Comparison of ENCODE assay signal across 9 cellular contexts in genomic region chr1:155081472-155082300, GRCh38. TPM values are rescaled to one million over a fixed set of nuclear protein-coding genes. Genes with fewer than 3 reads are reported as not detected.
DNase-seq lines count a peak whose midpoint lies in the region; ATAC-seq, FAIRE-seq and TF ChIP-seq lines count a peak whose summit lies in the region.
"Had no signal": no experiment of that assay in that cellular context is flagged by ENCODE, and none has a peak within 500 bp of the region (broad histone marks: within the 10 kb centered on the region; RNA-seq: fewer than 3 reads in every experiment).

No MANE protein-coding gene starts in this region.

- H4K20me1 ChIP-seq in K562 (replicated peaks; ENCODE audit: control insufficient read depth, insufficient read depth, low read length), result peaks cover 26% of the 10 kb centered on the region

- H3K9me3 ChIP-seq in K562 (replicated peaks; ENCODE audit: control insufficient read depth, insufficient read depth, low read depth, low read length), result no peaks in the 10 kb centered on the region
- H3K9me3 ChIP-seq: left lung had no signal

- peaks cover 5% of the 10 kb centered on the region; the same call in 1 of the 3 replicates for H3K36me3 ChIP-seq in K562 (ENCODE audit: control insufficient read depth, insufficient read depth, low read length)
- H3K36me3 ChIP-seq: left lung had no signal

- DNase-seq in COLO668 (lab: John Stamatoyannopoulos, UW; ENCODE audit: unreplicated experiment) (peak; percentile 56), LNCaP clone FGC (ENCODE audit: low read depth) (no peak), K562 (ENCODE audit: extremely low read depth in 1 of 4, low spot score in 3 of 4) (peak in 1 of 4 experiments; percentile 34), nephron progenitor cell (peak; percentile 60), NCI-H1436 treated with DMSO at 0.1 percent for 48 hours (lab: John Stamatoyannopoulos, UW) (no peak), AG08396 (ENCODE audit: low spot score) (no peak)
- DNase-seq in activated CD4-positive, CD25-positive, alpha-beta regulatory T cell (lab: John Stamatoyannopoulos, UW), result no peak

- H2AFZ ChIP-seq in K562 (ENCODE audit: low read depth, low read length), result peak overlapping the region; percentile 66

- ATAC-seq in K562, result no peak
- ATAC-seq in HG02970 (IDR thresholded peaks at IDR 0.05; ENCODE audit: low FRiP score, unreplicated experiment), result no peak
- ATAC-seq: left lung had no signal

- POLR2A ChIA-PET in K562 (lab: Yijun Ruan, JAX), result interaction anchor here (0.7 to 1.0 kb wide), 2 partner anchors 17 to 108 kb away, joined by 3 read pairs; no protein-coding TSS in a partner anchor

- CTCF ChIA-PET in K562 (lab: Yijun Ruan, JAX; ENCODE audit: low intra/inter-chr PET ratio), result interaction anchor here (9.0 kb wide), 1 partner anchor 19 kb away, joined by 153 read pairs; the partner anchor contains the start of gene EFNA4

- BruUV-seq in K562 (replicated peaks; lab: Mats Ljungman, UMichigan), result no TSS peak

- H3K27ac ChIP-seq in K562 (ENCODE audit: extremely low read depth, low read depth, low read length), result no peak overlapping the region
- H3K27ac ChIP-seq: left lung had no signal

- no peak overlapping the region for H3K27ac Mint-ChIP-seq in nephron progenitor cell

- no peaks in the 10 kb centered on the region for H3K36me3 Mint-ChIP-seq in nephron progenitor cell (ENCODE audit: low read depth)

- H3K27me3 ChIP-seq in K562 (ENCODE audit: control insufficient read depth in 2 of 2, insufficient read depth in 2 of 2, low read length in 2 of 2), result peaks cover 3 to 8% of the 10 kb centered on the region in 2 experiments; a peak in 2 of 5 replicates

- no peak for TF ChIP-seq EP300 in K562 (IDR thresholded peaks at IDR 0.05; ENCODE audit: low read length)

- H3K9me1 ChIP-seq in K562 (ENCODE audit: control insufficient read depth, insufficient read depth, low read length), result peaks cover 6% of the 10 kb centered on the region

- H3K4me1 Mint-ChIP-seq in nephron progenitor cell, result peaks cover 62% of the 10 kb centered on the region

- no peak for TF ChIP-seq POLR2A in K562 (conservative IDR thresholded peaks at IDR 0.05)

- intact Hi-C loops in K562 (cut with micrococcal nuclease), result loop anchor here (5.0 kb wide), 2 partner anchors 34 to 119 kb away; partner anchors contain the start of gene PYGO2

- peaks cover 7% of the 10 kb centered on the region; the same call in 2 of the 3 replicates for H3K79me2 ChIP-seq in K562 (ENCODE audit: control insufficient read depth, insufficient read depth, low read length)

- FAIRE-seq in K562 (lab: Jason Lieb, UNC), result peak; percentile 42

- H3K4me2 ChIP-seq in K562 (ENCODE audit: insufficient read depth, low read length), result peak overlapping the region; percentile 39

- H3K4me3 Mint-ChIP-seq in nephron progenitor cell, result peak overlapping the region; percentile 82

- 24% methylated on average over 26 of the region's 68 CpGs for WGBS in K562 (ENCODE audit: insufficient coverage, low coverage, missing lambda C conversion rate)

- in situ Hi-C loops in K562 (cut with MboI), result no loop called here

- TF ChIP-seq CTCF in LNCaP clone FGC (IDR thresholded peaks at IDR 0.05; ENCODE audit: control insufficient read depth, extremely low read depth, insufficient read depth) (no peak), K562 (IDR thresholded peaks at IDR 0.05 in 2 of 3, conservative IDR thresholded peaks at IDR 0.05 in 1 of 3; ENCODE audit: insufficient read depth in 2 of 3, low read depth in 1 of 3, low read length in 3 of 3) (no peak), nephron progenitor cell (IDR thresholded peaks at IDR 0.05) (no peak)

- peak overlapping the region; percentile 8 to 81; a peak in 3 of 4 replicates for H3K9ac ChIP-seq in K562 (ENCODE audit: insufficient read depth in 1 of 2, low read depth in 2 of 2, low read length in 2 of 2)

- no peak for TF ChIP-seq RAD21 in K562 (CRISPR knock-in tag; conservative IDR thresholded peaks at IDR 0.05 in 1 of 2, IDR thresholded peaks at IDR 0.05 in 1 of 2)

- peaks cover 47 to 91% of the 10 kb centered on the region in 2 experiments for H3K4me1 ChIP-seq in K562 (replicated peaks in 1 of 2; ENCODE audit: control insufficient read depth in 2 of 2, insufficient read depth in 2 of 2, low read length in 2 of 2)

- no peaks in the 10 kb centered on the region for H3K9me3 Mint-ChIP-seq in nephron progenitor cell

- peak overlapping the region; percentile 65 for H3K4me3 ChIP-seq in LNCaP clone FGC (ENCODE audit: low read depth, low read length)
- no peak overlapping the region for H3K4me3 ChIP-seq in K562

- peaks cover 14% of the 10 kb centered on the region for H3K27me3 Mint-ChIP-seq in nephron progenitor cell (ENCODE audit: low read depth, poor library complexity)

RNA-seq across cellular contexts. Expression of gene EFNA3, which starts 3.0 kb away (rescaled TPM):
- total RNA-seq in K562 (2011; cell fraction: chromatin; rRNA removed; ENCODE audit: low replicate concordance), result 3.7 and 9.0 TPM in 2 replicates
- total RNA-seq in K562 (2011; cell fraction: nucleolus; rRNA removed), result 11.2 and 12.4 TPM in 2 replicates
- total RNA-seq in K562 (2011; cell fraction: nucleoplasm; rRNA removed), result 8.1 and 10.5 TPM in 2 replicates
- total RNA-seq in K562 (2014; rRNA removed), result 4.5 and 8.6 TPM in 2 replicates
- total RNA-seq in K562 (2014; rRNA removed; fragmentation: Illumina TruSeq; extraction: Trizol), result 1.7 and 3.3 TPM in 2 replicates
- 4.7 and 4.9 TPM in 2 replicates for total RNA-seq in K562 (2015; rRNA removed; fragmentation: Illumina TruSeq; extraction: Trizol)
- 6.2 and 7.1 TPM in 2 replicates for total RNA-seq in K562 (2021)
- polyA plus RNA-seq in K562 (2011; rRNA removed), result 7.3 and 10.9 TPM in 2 replicates
- polyA plus RNA-seq in K562 (2011; cell fraction: cytosol; rRNA removed), result 10.9 and 15.6 TPM in 2 replicates
- polyA plus RNA-seq in K562 (2011; cell fraction: nucleus; rRNA removed), result 14.1 and 14.9 TPM in 2 replicates
- polyA plus RNA-seq in K562 (2012), result 4.5 and 7.1 TPM in 2 replicates
- 7.9 and 9.3 TPM in 2 replicates for polyA plus RNA-seq in K562 (2014; fragmentation: Illumina TruSeq; extraction: Trizol)
- under 1 TPM; 0.59 to 0.63 TPM for polyA plus RNA-seq in K562 (2014; fragmentation: Nextera tagmentation; extraction: Ambion mirVana)
- 4.8 and 6.8 TPM in 2 replicates for polyA plus RNA-seq in K562 (2014; rRNA removed)
- 2.0 and 3.1 TPM in 2 replicates for polyA minus RNA-seq in K562 (2011; rRNA and poly(A)+ RNA removed)
- polyA minus RNA-seq in K562 (2011; cell fraction: cytosol; rRNA and poly(A)+ RNA removed), result 5.5 and 6.3 TPM in 2 replicates
- 2.7 and 5.9 TPM in 2 replicates for polyA minus RNA-seq in K562 (2011; cell fraction: nucleus; rRNA and poly(A)+ RNA removed)

RNA-seq across cellular contexts. Expression of gene EFNA4, which starts 18.1 kb away (rescaled TPM):
- total RNA-seq in K562 (2011; cell fraction: chromatin; rRNA removed; ENCODE audit: low replicate concordance), result 4.6 and 12.1 TPM in 2 replicates
- 12.6 and 17.5 TPM in 2 replicates for total RNA-seq in K562 (2011; cell fraction: nucleolus; rRNA removed)
- 10.9 and 12.2 TPM in 2 replicates for total RNA-seq in K562 (2011; cell fraction: nucleoplasm; rRNA removed)
- total RNA-seq in K562 (2014; rRNA removed), result 7.4 and 10.6 TPM in 2 replicates
- total RNA-seq in K562 (2014; rRNA removed; fragmentation: Illumina TruSeq; extraction: Trizol), result 2.0 and 2.9 TPM in 2 replicates
- 5.7 and 5.9 TPM in 2 replicates for total RNA-seq in K562 (2015; rRNA removed; fragmentation: Illumina TruSeq; extraction: Trizol)
- total RNA-seq in K562 (2021), result 4.7 and 6.1 TPM in 2 replicates
- polyA plus RNA-seq in K562 (2011; rRNA removed), result 6.5 and 10.2 TPM in 2 replicates
- 11.8 and 12.2 TPM in 2 replicates for polyA plus RNA-seq in K562 (2011; cell fraction: cytosol; rRNA removed)
- polyA plus RNA-seq in K562 (2011; cell fraction: nucleus; rRNA removed), result 8.5 and 9.2 TPM in 2 replicates
- polyA plus RNA-seq in K562 (2012), result 6.1 and 6.4 TPM in 2 replicates
- 6.1 and 6.2 TPM in 2 replicates for polyA plus RNA-seq in K562 (2014; fragmentation: Illumina TruSeq; extraction: Trizol)
- under 1 TPM; 0.68 to 0.89 TPM for polyA plus RNA-seq in K562 (2014; fragmentation: Nextera tagmentation; extraction: Ambion mirVana)
- polyA plus RNA-seq in K562 (2014; rRNA removed), result 5.9 and 6.5 TPM in 2 replicates
- 2.5 and 5.7 TPM in 2 replicates for polyA minus RNA-seq in K562 (2011; rRNA and poly(A)+ RNA removed)
- polyA minus RNA-seq in K562 (2011; cell fraction: cytosol; rRNA and poly(A)+ RNA removed), result 4.9 and 6.5 TPM in 2 replicates
- polyA minus RNA-seq in K562 (2011; cell fraction: nucleus; rRNA and poly(A)+ RNA removed), result 2.6 TPM in 2 replicates

RNA-seq across cellular contexts. Expression of gene ADAM15, which starts 30.6 kb away (rescaled TPM):
- total RNA-seq in K562 (2011; cell fraction: chromatin; rRNA removed; ENCODE audit: low replicate concordance), result 77.6 and 286 TPM in 2 replicates
- total RNA-seq in K562 (2011; cell fraction: nucleolus; rRNA removed), result 230 and 253 TPM in 2 replicates
- 121 and 122 TPM in 2 replicates for total RNA-seq in K562 (2011; cell fraction: nucleoplasm; rRNA removed)
- total RNA-seq in K562 (2014; rRNA removed) (35.9 and 61.0 TPM in 2 replicates), K562 (2014; rRNA removed; fragmentation: Illumina TruSeq; extraction: Trizol) (10.1 and 15.2 TPM in 2 replicates), K562 (2015; rRNA removed; fragmentation: Illumina TruSeq; extraction: Trizol) (34.3 and 35.4 TPM in 2 replicates), K562 (2021) (67.8 and 72.3 TPM in 2 replicates)
- polyA plus RNA-seq in K562 (2011; rRNA removed) (29.8 and 54.7 TPM in 2 replicates), K562 (2014; fragmentation: Illumina TruSeq; extraction: Trizol) (32.8 and 39.7 TPM in 2 replicates), K562 (2014; fragmentation: Nextera tagmentation; extraction: Ambion mirVana) (1 to 10 TPM in 1 of 2 experiments, under 1 TPM in 1; 0.69 to 2.6 TPM), K562 (2014; rRNA removed) (53.2 and 66.2 TPM in 2 replicates)
- 48.9 and 94.6 TPM in 2 replicates for polyA plus RNA-seq in K562 (2011; cell fraction: cytosol; rRNA removed)
- 188 and 324 TPM in 2 replicates for polyA plus RNA-seq in K562 (2011; cell fraction: nucleus; rRNA removed)
- polyA plus RNA-seq in K562 (2012), result 48.3 and 70.8 TPM in 2 replicates
- polyA minus RNA-seq in K562 (2011; rRNA and poly(A)+ RNA removed), result 25.0 and 32.3 TPM in 2 replicates
- 58.9 and 76.8 TPM in 2 replicates for polyA minus RNA-seq in K562 (2011; cell fraction: cytosol; rRNA and poly(A)+ RNA removed)
- polyA minus RNA-seq in K562 (2011; cell fraction: nucleus; rRNA and poly(A)+ RNA removed), result 56.0 and 61.5 TPM in 2 replicates

RNA-seq across cellular contexts. Expression of gene EFNA1, which starts 46.0 kb away (rescaled TPM):
- total RNA-seq in K562 (2011; cell fraction: chromatin; rRNA removed; ENCODE audit: low replicate concordance), result 5.1 and 11.1 TPM in 2 replicates
- total RNA-seq in K562 (2011; cell fraction: nucleolus; rRNA removed), result 14.3 and 14.5 TPM in 2 replicates
- total RNA-seq in K562 (2011; cell fraction: nucleoplasm; rRNA removed), result 10.1 and 15.0 TPM in 2 replicates
- total RNA-seq in K562 (2014; rRNA removed) (2.5 and 2.6 TPM in 2 replicates), K562 (2014; rRNA removed; fragmentation: Illumina TruSeq; extraction: Trizol) (1.9 and 2.1 TPM in 2 replicates), K562 (2015; rRNA removed; fragmentation: Illumina TruSeq; extraction: Trizol) (3.3 and 3.7 TPM in 2 replicates), K562 (2021) (2.6 and 2.7 TPM in 2 replicates)
- polyA plus RNA-seq in K562 (2011; rRNA removed) (9.3 and 14.1 TPM in 2 replicates), K562 (2014; fragmentation: Illumina TruSeq; extraction: Trizol) (3.0 and 3.5 TPM in 2 replicates), K562 (2014; fragmentation: Nextera tagmentation; extraction: Ambion mirVana) (1 to 10 TPM; 3.7 TPM), K562 (2014; rRNA removed) (2.8 and 5.3 TPM in 2 replicates)
- polyA plus RNA-seq in K562 (2011; cell fraction: cytosol; rRNA removed), result 12.2 and 13.8 TPM in 2 replicates
- 9.8 and 11.9 TPM in 2 replicates for polyA plus RNA-seq in K562 (2011; cell fraction: nucleus; rRNA removed)
- 3.3 and 4.8 TPM in 2 replicates for polyA plus RNA-seq in K562 (2012)
- polyA minus RNA-seq in K562 (2011; rRNA and poly(A)+ RNA removed), result 5.8 and 6.6 TPM in 2 replicates
- polyA minus RNA-seq in K562 (2011; cell fraction: cytosol; rRNA and poly(A)+ RNA removed), result 8.0 and 16.9 TPM in 2 replicates
- 3.9 and 4.4 TPM in 2 replicates for polyA minus RNA-seq in K562 (2011; cell fraction: nucleus; rRNA and poly(A)+ RNA removed)

RNA-seq across cellular contexts. Expression of gene DCST1, which starts 48.1 kb away (rescaled TPM):
- total RNA-seq in K562 (2011; cell fraction: chromatin; rRNA removed; ENCODE audit: low replicate concordance), result not detected in 2 replicates
- total RNA-seq in K562 (2011; cell fraction: nucleolus; rRNA removed), result not detected in 2 replicates
- total RNA-seq in K562 (2011; cell fraction: nucleoplasm; rRNA removed), result not detected in 2 replicates
- total RNA-seq in K562 (2014; rRNA removed) (not detected in 2 replicates), K562 (2014; rRNA removed; fragmentation: Illumina TruSeq; extraction: Trizol) (not detected in 2 replicates), K562 (2015; rRNA removed; fragmentation: Illumina TruSeq; extraction: Trizol) (not detected in 2 replicates), K562 (2021) (not detected in 2 replicates)
- polyA plus RNA-seq in K562 (2011; rRNA removed) (not detected in 2 replicates), K562 (2014; fragmentation: Illumina TruSeq; extraction: Trizol) (not detected in 2 replicates), K562 (2014; fragmentation: Nextera tagmentation; extraction: Ambion mirVana) (not detected), K562 (2014; rRNA removed) (not detected in 2 replicates)
- not detected in 2 replicates for polyA plus RNA-seq in K562 (2011; cell fraction: cytosol; rRNA removed)
- 0.08 and 0.10 TPM in 2 replicates for polyA plus RNA-seq in K562 (2011; cell fraction: nucleus; rRNA removed)
- 0.15 TPM in 1 of 2 replicates, not detected in the other for polyA plus RNA-seq in K562 (2012)
- polyA minus RNA-seq in K562 (2011; rRNA and poly(A)+ RNA removed), result not detected in 2 replicates
- not detected in 2 replicates for polyA minus RNA-seq in K562 (2011; cell fraction: cytosol; rRNA and poly(A)+ RNA removed)
- not detected in 2 replicates for polyA minus RNA-seq in K562 (2011; cell fraction: nucleus; rRNA and poly(A)+ RNA removed)
- total RNA-seq: left lung had no signal

Comparison
In these comparisons a context has a peak if more than half of its experiments do, and no peak if none do; other contexts are left out.
1. DNase-seq: peak in COLO668 (single experiment) and nephron progenitor cell (single experiment); none in LNCaP clone FGC (single experiment), NCI-H1436 treated with DMSO at 0.1 percent for 48 hours (single experiment), activated CD4-positive, CD25-positive, alpha-beta regulatory T cell (0 of 4) and AG08396 (single experiment).